ENCODE assay signal across 2 cellular contexts in the genomic region with DNA sequence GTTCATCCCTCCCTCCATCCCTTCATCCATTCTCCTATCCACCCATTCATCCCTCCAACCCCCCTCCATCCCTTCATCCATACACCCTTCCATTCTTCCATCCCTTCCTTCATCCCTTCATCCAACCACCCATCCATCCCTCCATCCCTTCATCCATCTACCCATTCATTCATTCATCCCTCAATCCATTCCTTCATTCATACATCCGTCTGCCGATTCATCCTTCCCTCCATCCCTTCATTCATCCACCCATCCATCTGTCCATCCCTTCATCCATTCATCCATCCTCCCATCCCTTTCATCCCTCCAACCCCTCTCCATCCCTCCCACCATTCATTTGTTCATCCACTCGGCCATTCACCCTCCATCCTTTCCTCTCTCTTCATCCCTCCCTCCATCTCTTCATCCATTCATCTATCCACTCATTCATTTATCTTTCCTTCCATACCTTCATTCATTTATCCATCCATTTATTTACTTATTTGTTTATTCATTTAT.
TF ChIP-seq lines count a peak whose summit lies in the region.

No MANE protein-coding gene starts in this region.

TF ChIP-seq in HepG2, 621 proteins besides CTCF, POLR2A, EP300 and RAD21:
- TF ChIP-seq, protein P1, sequence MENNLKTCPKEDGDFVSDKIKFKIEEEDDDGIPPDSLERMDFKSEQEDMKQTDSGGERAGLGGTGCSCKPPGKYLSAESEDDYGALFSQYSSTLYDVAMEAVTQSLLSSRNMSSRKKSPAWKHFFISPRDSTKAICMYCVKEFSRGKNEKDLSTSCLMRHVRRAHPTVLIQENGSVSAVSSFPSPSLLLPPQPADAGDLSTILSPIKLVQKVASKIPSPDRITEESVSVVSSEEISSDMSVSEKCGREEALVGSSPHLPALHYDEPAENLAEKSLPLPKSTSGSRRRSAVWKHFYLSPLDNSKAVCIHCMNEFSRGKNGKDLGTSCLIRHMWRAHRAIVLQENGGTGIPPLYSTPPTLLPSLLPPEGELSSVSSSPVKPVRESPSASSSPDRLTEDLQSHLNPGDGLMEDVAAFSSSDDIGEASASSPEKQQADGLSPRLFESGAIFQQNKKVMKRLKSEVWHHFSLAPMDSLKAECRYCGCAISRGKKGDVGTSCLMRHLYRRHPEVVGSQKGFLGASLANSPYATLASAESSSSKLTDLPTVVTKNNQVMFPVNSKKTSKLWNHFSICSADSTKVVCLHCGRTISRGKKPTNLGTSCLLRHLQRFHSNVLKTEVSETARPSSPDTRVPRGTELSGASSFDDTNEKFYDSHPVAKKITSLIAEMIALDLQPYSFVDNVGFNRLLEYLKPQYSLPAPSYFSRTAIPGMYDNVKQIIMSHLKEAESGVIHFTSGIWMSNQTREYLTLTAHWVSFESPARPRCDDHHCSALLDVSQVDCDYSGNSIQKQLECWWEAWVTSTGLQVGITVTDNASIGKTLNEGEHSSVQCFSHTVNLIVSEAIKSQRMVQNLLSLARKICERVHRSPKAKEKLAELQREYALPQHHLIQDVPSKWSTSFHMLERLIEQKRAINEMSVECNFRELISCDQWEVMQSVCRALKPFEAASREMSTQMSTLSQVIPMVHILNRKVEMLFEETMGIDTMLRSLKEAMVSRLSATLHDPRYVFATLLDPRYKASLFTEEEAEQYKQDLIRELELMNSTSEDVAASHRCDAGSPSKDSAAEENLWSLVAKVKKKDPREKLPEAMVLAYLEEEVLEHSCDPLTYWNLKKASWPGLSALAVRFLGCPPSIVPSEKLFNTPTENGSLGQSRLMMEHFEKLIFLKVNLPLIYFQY (CRISPR knock-in tag; IDR thresholded peaks at IDR 0.05; ENCODE audit: borderline replicate concordance), result no peak
- TF ChIP-seq ZNF207 (IDR thresholded peaks at IDR 0.05; ENCODE audit: borderline replicate concordance), result no peak
- TF ChIP-seq CEBPG (CRISPR knock-in tag; IDR thresholded peaks at IDR 0.05), result no peak
- no peak for TF ChIP-seq FOXJ3 (CRISPR knock-in tag; IDR thresholded peaks at IDR 0.05; ENCODE audit: borderline replicate concordance)
- TF ChIP-seq PLRG1 (conservative IDR thresholded peaks at IDR 0.05), result peak; percentile 85; the same call in 1 of the 2 replicates
- TF ChIP-seq, protein P2, sequence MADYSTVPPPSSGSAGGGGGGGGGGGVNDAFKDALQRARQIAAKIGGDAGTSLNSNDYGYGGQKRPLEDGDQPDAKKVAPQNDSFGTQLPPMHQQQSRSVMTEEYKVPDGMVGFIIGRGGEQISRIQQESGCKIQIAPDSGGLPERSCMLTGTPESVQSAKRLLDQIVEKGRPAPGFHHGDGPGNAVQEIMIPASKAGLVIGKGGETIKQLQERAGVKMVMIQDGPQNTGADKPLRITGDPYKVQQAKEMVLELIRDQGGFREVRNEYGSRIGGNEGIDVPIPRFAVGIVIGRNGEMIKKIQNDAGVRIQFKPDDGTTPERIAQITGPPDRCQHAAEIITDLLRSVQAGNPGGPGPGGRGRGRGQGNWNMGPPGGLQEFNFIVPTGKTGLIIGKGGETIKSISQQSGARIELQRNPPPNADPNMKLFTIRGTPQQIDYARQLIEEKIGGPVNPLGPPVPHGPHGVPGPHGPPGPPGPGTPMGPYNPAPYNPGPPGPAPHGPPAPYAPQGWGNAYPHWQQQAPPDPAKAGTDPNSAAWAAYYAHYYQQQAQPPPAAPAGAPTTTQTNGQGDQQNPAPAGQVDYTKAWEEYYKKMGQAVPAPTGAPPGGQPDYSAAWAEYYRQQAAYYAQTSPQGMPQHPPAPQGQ (CRISPR knock-in tag; IDR thresholded peaks at IDR 0.05; ENCODE audit: borderline replicate concordance), result no peak
- no peak for TF ChIP-seq MAFF (IDR thresholded peaks at IDR 0.05; ENCODE audit: low read depth, low read length)
TF ChIP-seq in HepG2: peak in this region for 1.

TF ChIP-seq in IMR-90, 13 proteins besides CTCF, POLR2A, EP300 and RAD21 (continued from another document):
- TF ChIP-seq, protein P3, sequence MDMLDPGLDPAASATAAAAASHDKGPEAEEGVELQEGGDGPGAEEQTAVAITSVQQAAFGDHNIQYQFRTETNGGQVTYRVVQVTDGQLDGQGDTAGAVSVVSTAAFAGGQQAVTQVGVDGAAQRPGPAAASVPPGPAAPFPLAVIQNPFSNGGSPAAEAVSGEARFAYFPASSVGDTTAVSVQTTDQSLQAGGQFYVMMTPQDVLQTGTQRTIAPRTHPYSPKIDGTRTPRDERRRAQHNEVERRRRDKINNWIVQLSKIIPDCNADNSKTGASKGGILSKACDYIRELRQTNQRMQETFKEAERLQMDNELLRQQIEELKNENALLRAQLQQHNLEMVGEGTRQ (IDR thresholded peaks at IDR 0.05; ENCODE audit: low read depth, low read length), result no peak
- TF ChIP-seq MAZ (IDR thresholded peaks at IDR 0.05; ENCODE audit: borderline replicate concordance, low read depth, low read length), result no peak
- TF ChIP-seq NFE2L2 (IDR thresholded peaks at IDR 0.05; ENCODE audit: low read depth, low read length), result no peak
- TF ChIP-seq SMC3 (IDR thresholded peaks at IDR 0.05; ENCODE audit: low read depth, low read length), result no peak
- no peak for TF ChIP-seq CHD1 (IDR thresholded peaks at IDR 0.05; ENCODE audit: low read depth, low read length)
- TF ChIP-seq FOS (IDR thresholded peaks at IDR 0.05; ENCODE audit: low read depth, low read length), result no peak
